7 cellular contexts compared by ENCODE assay signal in the genomic region with DNA sequence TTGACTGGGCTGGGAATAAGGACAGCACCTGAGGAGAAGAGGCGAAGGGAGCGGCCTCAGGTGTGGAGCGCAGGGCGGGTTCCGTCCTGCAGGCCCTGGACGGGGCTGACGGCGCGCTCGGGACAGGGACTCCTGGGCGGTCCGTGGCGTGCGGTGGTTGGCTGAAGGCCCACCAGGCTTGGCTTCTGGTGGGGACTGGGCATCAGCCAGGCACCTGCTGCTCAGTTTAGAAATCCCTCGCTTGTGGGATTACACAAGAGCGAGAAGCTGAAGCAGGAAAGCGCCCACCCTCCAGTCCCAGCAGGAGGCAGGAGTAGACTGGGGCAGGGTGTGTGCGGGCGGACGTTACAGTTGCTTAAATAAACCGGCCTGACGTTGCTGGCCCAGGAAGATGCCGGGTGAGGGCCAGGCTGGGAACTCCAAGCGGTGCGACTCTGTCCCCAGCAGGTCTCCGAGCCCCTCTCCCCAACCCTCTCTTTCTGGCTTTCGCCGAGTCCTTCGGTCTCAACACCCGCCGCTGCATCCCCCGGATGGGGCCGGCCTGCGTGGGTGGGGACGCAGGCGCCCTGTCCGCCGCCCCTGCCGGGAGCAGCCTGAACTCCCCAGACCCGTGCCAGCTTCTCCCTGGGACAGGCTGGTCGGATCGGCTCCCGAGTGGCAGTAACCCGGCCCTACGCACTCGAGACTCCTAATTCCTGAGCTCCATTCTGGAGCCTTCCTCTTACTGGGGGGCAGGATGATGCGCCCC. TPM values are rescaled to one million over a fixed set of nuclear protein-coding genes. Genes with fewer than 3 reads are reported as not detected.
A peak's percentile ranks its signal among the peaks of the same experiment; 100 is the strongest.
DNase-seq lines count a peak whose midpoint lies in the region; ATAC-seq, FAIRE-seq and TF ChIP-seq lines count a peak whose summit lies in the region.

No MANE protein-coding gene starts in this region.

- peaks cover 5% of the 10 kb centered on the region for H3K4me1 Mint-ChIP-seq in astrocyte (ENCODE audit: low read depth, unreplicated experiment)

- peak; percentile 58 for ATAC-seq in sciatic nerve

- H3K27ac ChIP-seq in astrocyte (ENCODE audit: low read depth, low read length) (peak overlapping the region; percentile 70), hepatocyte (peak overlapping the region; percentile 98)

- 2% methylated on average over 47 of the region's 47 CpGs for WGBS in hepatocyte (ENCODE audit: low lambda C conversion rate, missing lambda C conversion rate)

- TF ChIP-seq CTCF in GM10266 (IDR thresholded peaks at IDR 0.05; ENCODE audit: control insufficient read depth, insufficient read depth, low read depth, missing control alignments), result peak; percentile 35
- TF ChIP-seq CTCF in Loucy (conservative IDR thresholded peaks at IDR 0.05; ENCODE audit: low read length), result peak; percentile 50
- TF ChIP-seq CTCF in astrocyte (IDR thresholded peaks at IDR 0.05; ENCODE audit: insufficient read depth, low read depth, low read length), result peak; percentile 19
- TF ChIP-seq CTCF in hepatocyte (IDR thresholded peaks at IDR 0.05; ENCODE audit: poor library complexity), result peak; percentile 49

- no peaks in the 10 kb centered on the region for H3F3A ChIP-seq in Loucy (ENCODE audit: low read depth)

- H3K9me2 ChIP-seq in Loucy (replicated peaks; ENCODE audit: low read depth, low read length) (no peaks in the 10 kb centered on the region), hepatocyte (replicated peaks; ENCODE audit: insufficient read depth) (no peaks in the 10 kb centered on the region)

- H3K9me3 ChIP-seq in Loucy (ENCODE audit: insufficient read depth, low read depth, low read length) (no peaks in the 10 kb centered on the region), astrocyte (ENCODE audit: insufficient read depth, low read depth, low read length) (no peaks in the 10 kb centered on the region), hepatocyte (ENCODE audit: low read depth) (no peaks in the 10 kb centered on the region)

- H3K27me3 ChIP-seq in Loucy (ENCODE audit: insufficient read depth, low read length, poor library complexity, severe bottlenecking), result no peaks in the 10 kb centered on the region
- no peaks in the 10 kb centered on the region for H3K27me3 ChIP-seq in astrocyte (ENCODE audit: insufficient read depth, low read length)
- no peaks in the 10 kb centered on the region for H3K27me3 ChIP-seq in hepatocyte

- no peaks in the 10 kb centered on the region for H4K20me1 ChIP-seq in Loucy (ENCODE audit: insufficient read depth, low read length, poor library complexity, severe bottlenecking)
- H4K20me1 ChIP-seq in astrocyte (ENCODE audit: insufficient read depth, low read length), result peaks cover 23% of the 10 kb centered on the region
- no peaks in the 10 kb centered on the region for H4K20me1 ChIP-seq in hepatocyte (ENCODE audit: insufficient read depth, poor library complexity, severe bottlenecking)

- DNase-seq in GM10266 (ENCODE audit: extremely low spot score), result peak; percentile 87
- DNase-seq in H4 (ENCODE audit: low spot score), result peak; percentile 64
- DNase-seq in SW480 (ENCODE audit: low spot score), result peak; percentile 90
- peak; percentile 62 for DNase-seq in astrocyte (ENCODE audit: low read depth)
- peak; percentile 88 for DNase-seq in hepatocyte (ENCODE audit: low spot score)
- peak; percentile 79 for DNase-seq in sciatic nerve (ENCODE audit: low spot score)

- H3K36me3 ChIP-seq in Loucy (ENCODE audit: insufficient read depth, low read length) (peaks cover 18% of the 10 kb centered on the region; the same call in 1 of the 2 replicates), astrocyte (ENCODE audit: insufficient read depth, low read length) (peaks cover 9% of the 10 kb centered on the region), hepatocyte (replicated peaks; ENCODE audit: insufficient read depth, low read depth) (no peaks in the 10 kb centered on the region)

- no peaks in the 10 kb centered on the region for H3K9me3 Mint-ChIP-seq in astrocyte (ENCODE audit: unreplicated experiment)

- H3K27me3 Mint-ChIP-seq in astrocyte (ENCODE audit: low read depth, unreplicated experiment), result no peaks in the 10 kb centered on the region

- H3K79me2 ChIP-seq in Loucy (ENCODE audit: insufficient read depth, low read length) (peaks cover 34% of the 10 kb centered on the region; the same call in 1 of the 2 replicates), astrocyte (ENCODE audit: insufficient read depth, low read length) (no peaks in the 10 kb centered on the region), hepatocyte (no peaks in the 10 kb centered on the region)

- H3K4me1 ChIP-seq in Loucy (ENCODE audit: insufficient read depth, low read length, poor library complexity, severe bottlenecking) (peaks cover 26% of the 10 kb centered on the region), astrocyte (ENCODE audit: insufficient read depth, low read length) (peaks cover 35% of the 10 kb centered on the region), hepatocyte (ENCODE audit: insufficient read depth) (peaks cover 7% of the 10 kb centered on the region)

- H3K4me2 ChIP-seq in Loucy (ENCODE audit: low read depth, low read length, poor library complexity, severe bottlenecking) (peak overlapping the region; percentile 91), astrocyte (ENCODE audit: low read length) (peak overlapping the region; percentile 93), hepatocyte (peak overlapping the region; percentile 99)

- H3K4me3 ChIP-seq in Loucy (ENCODE audit: low read length, poor library complexity, severe bottlenecking) (peak overlapping the region; percentile 87), astrocyte (ENCODE audit: insufficient read depth, low read depth, low read length) (peak overlapping the region; percentile 72), hepatocyte (peak overlapping the region; percentile 100)

- peak overlapping the region; percentile 47 for H3K27ac Mint-ChIP-seq in astrocyte (ENCODE audit: unreplicated experiment)

- H3K4me3 Mint-ChIP-seq in astrocyte (ENCODE audit: unreplicated experiment), result peak overlapping the region; percentile 81

- no peak for FAIRE-seq in astrocyte (lab: Jason Lieb, UNC)

- intact Hi-C loops in sciatic nerve (cut with DNase I), result no loop called here

- H3K9ac ChIP-seq in Loucy (ENCODE audit: low read depth, low read length, poor library complexity, severe bottlenecking) (peak overlapping the region; percentile 85), astrocyte (ENCODE audit: low read length) (peak overlapping the region; percentile 92)

- H3K36me3 Mint-ChIP-seq in astrocyte (ENCODE audit: low read depth, unreplicated experiment), result peaks cover 5% of the 10 kb centered on the region

- H2AFZ ChIP-seq in Loucy (ENCODE audit: low read length) (peak overlapping the region; percentile 88), astrocyte (ENCODE audit: low read depth, low read length) (peak overlapping the region; percentile 80), hepatocyte (peak overlapping the region; percentile 100)

RNA-seq across cellular contexts. Expression of gene MIF4GD, which starts 0.6 kb away (rescaled TPM):
- 36.0 and 41.6 TPM in 2 replicates for total RNA-seq in H4 (2014; rRNA removed; shearing (Covaris generic))
- total RNA-seq in astrocyte, result 3.9 and 5.0 TPM in 2 replicates
- total RNA-seq in hepatocyte, result 11.0 and 12.4 TPM in 2 replicates
- polyA plus RNA-seq in hepatocyte, result 23.6 and 31.4 TPM in 2 replicates
- 26.2 TPM for total RNA-seq in sciatic nerve

RNA-seq across cellular contexts. Expression of gene MRPS7, which starts 8.7 kb away (rescaled TPM):
- 112 and 116 TPM in 2 replicates for total RNA-seq in H4 (2014; rRNA removed; shearing (Covaris generic))
- total RNA-seq in astrocyte (50.0 and 55.0 TPM in 2 replicates), hepatocyte (43.4 and 47.5 TPM in 2 replicates), sciatic nerve (21.8 TPM)
- polyA plus RNA-seq in hepatocyte, result 94.9 and 102 TPM in 2 replicates

RNA-seq across cellular contexts. Expression of gene GGA3, which starts 9.0 kb away (rescaled TPM):
- total RNA-seq in H4 (2014; rRNA removed; shearing (Covaris generic)), result 12.7 and 22.2 TPM in 2 replicates
- total RNA-seq in astrocyte (25.3 and 28.5 TPM in 2 replicates), hepatocyte (17.7 and 24.4 TPM in 2 replicates), sciatic nerve (75.0 TPM)
- 20.2 and 26.0 TPM in 2 replicates for polyA plus RNA-seq in hepatocyte

RNA-seq across cellular contexts. Expression of gene SLC25A19, which starts 18.8 kb away (rescaled TPM):
- 6.8 and 13.1 TPM in 2 replicates for total RNA-seq in H4 (2014; rRNA removed; shearing (Covaris generic))
- 8.8 and 12.8 TPM in 2 replicates for total RNA-seq in astrocyte
- 4.6 and 10.8 TPM in 2 replicates for total RNA-seq in hepatocyte
- polyA plus RNA-seq in hepatocyte, result 7.6 and 8.4 TPM in 2 replicates
- 22.5 TPM for total RNA-seq in sciatic nerve

Comparison
In these comparisons a context has a peak if more than half of its experiments do, and no peak if none do; other contexts are left out.
1. Peak in every context shown above with its lines: DNase-seq, ATAC-seq, H3K4me3 ChIP-seq and H3K27ac ChIP-seq.